In genomic region chr5:163503106-163504090, GRCh38 we compare ENCODE assay signal across 1 cellular context.
TF ChIP-seq lines count a peak whose summit lies in the region.

No MANE protein-coding gene starts in this region.

TF ChIP-seq in HepG2, 621 proteins besides CTCF, POLR2A, EP300 and RAD21 (continued from another document and continues in another):
- TF ChIP-seq HMGXB4 (CRISPR knock-in tag; IDR thresholded peaks at IDR 0.05; ENCODE audit: borderline replicate concordance in 1 of 2, low read depth in 1 of 2) (peak in 1 of 2 experiments; percentile 44; a peak in 1 of 4 replicates), MZF1 (CRISPR knock-in tag; IDR thresholded peaks at IDR 0.05; ENCODE audit: borderline replicate concordance) (no peak), ZNF543 (CRISPR knock-in tag; IDR thresholded peaks at IDR 0.05) (no peak), TBL1XR1 (IDR thresholded peaks at IDR 0.05; ENCODE audit: borderline replicate concordance, low read length, partially characterized antibody) (no peak), MAFK (conservative IDR thresholded peaks at IDR 0.05 in 1 of 2, IDR thresholded peaks at IDR 0.05 in 1 of 2; ENCODE audit: low read length in 2 of 2) (no peak), ZNF703 (CRISPR knock-in tag; IDR thresholded peaks at IDR 0.05; ENCODE audit: borderline replicate concordance) (no peak), TCF12 (IDR thresholded peaks at IDR 0.05) (no peak), TCF12 (CRISPR knock-in tag; IDR thresholded peaks at IDR 0.05) (no peak), ZNF788 (CRISPR knock-in tag; IDR thresholded peaks at IDR 0.05; ENCODE audit: borderline replicate concordance) (no peak), ZNF747 (CRISPR knock-in tag; IDR thresholded peaks at IDR 0.05; ENCODE audit: borderline replicate concordance) (no peak), HDAC2 (CRISPR knock-in tag; IDR thresholded peaks at IDR 0.05) (0 out of 2 replicates have a peak, but pooled peaks have one; percentile 34), ZNF343 (CRISPR knock-in tag; IDR thresholded peaks at IDR 0.05) (no peak), ZNF329 (CRISPR knock-in tag; IDR thresholded peaks at IDR 0.05; ENCODE audit: low read depth) (no peak), SP140L (CRISPR knock-in tag; IDR thresholded peaks at IDR 0.05; ENCODE audit: borderline replicate concordance) (no peak), ZNF547 (CRISPR knock-in tag; IDR thresholded peaks at IDR 0.05) (0 out of 2 replicates have a peak, but pooled peaks have one; percentile 42), MEIS1 (CRISPR knock-in tag; IDR thresholded peaks at IDR 0.05; ENCODE audit: borderline replicate concordance) (no peak), ZNF670 (CRISPR knock-in tag; IDR thresholded peaks at IDR 0.05; ENCODE audit: borderline replicate concordance) (no peak), NFYC (CRISPR knock-in tag; IDR thresholded peaks at IDR 0.05) (peak; percentile 48; the same call in 1 of the 2 replicates), ZNF460 (CRISPR knock-in tag; IDR thresholded peaks at IDR 0.05; ENCODE audit: borderline replicate concordance) (no peak), KLF13 (CRISPR knock-in tag; IDR thresholded peaks at IDR 0.05) (no peak), ZNF350 (CRISPR knock-in tag; IDR thresholded peaks at IDR 0.05; ENCODE audit: borderline replicate concordance, low read depth) (no peak), MEF2D (CRISPR knock-in tag; IDR thresholded peaks at IDR 0.05) (no peak), SALL2 (CRISPR knock-in tag; IDR thresholded peaks at IDR 0.05) (no peak), ZNF678 (CRISPR knock-in tag; IDR thresholded peaks at IDR 0.05) (no peak), ZBTB38 (CRISPR knock-in tag; IDR thresholded peaks at IDR 0.05) (no peak), NFYB (CRISPR knock-in tag; IDR thresholded peaks at IDR 0.05) (peak; percentile 56), BHLHE40 (IDR thresholded peaks at IDR 0.05; ENCODE audit: low read length) (peak; percentile 85), CAMTA2 (CRISPR knock-in tag; IDR thresholded peaks at IDR 0.05; ENCODE audit: borderline replicate concordance) (no peak), ZBTB25 (CRISPR knock-in tag; IDR thresholded peaks at IDR 0.05) (peak; percentile 30; the same call in 1 of the 2 replicates), ELF1 (CRISPR knock-in tag; IDR thresholded peaks at IDR 0.05) (peak; percentile 24; the same call in 1 of the 2 replicates), ZNF510 (CRISPR knock-in tag; IDR thresholded peaks at IDR 0.05; ENCODE audit: low read depth) (no peak), ZNF20 (CRISPR knock-in tag; IDR thresholded peaks at IDR 0.05) (no peak), ETS1 (CRISPR knock-in tag; IDR thresholded peaks at IDR 0.05) (no peak), DZIP1 (CRISPR knock-in tag; IDR thresholded peaks at IDR 0.05) (no peak), BORCS8-MEF2B (CRISPR knock-in tag; IDR thresholded peaks at IDR 0.05) (no peak), IKZF4 (CRISPR knock-in tag; IDR thresholded peaks at IDR 0.05; ENCODE audit: borderline replicate concordance, low read depth, not compliant biosample characterization) (no peak), ZFP36L2 (CRISPR knock-in tag; IDR thresholded peaks at IDR 0.05) (no peak), ZNF781 (CRISPR knock-in tag; IDR thresholded peaks at IDR 0.05; ENCODE audit: borderline replicate concordance, not compliant biosample characterization) (no peak), PAXIP1 (CRISPR knock-in tag; conservative IDR thresholded peaks at IDR 0.05) (no peak), CENPX (CRISPR knock-in tag; IDR thresholded peaks at IDR 0.05) (no peak), PHF8 (CRISPR knock-in tag; IDR thresholded peaks at IDR 0.05) (peak; percentile 21; the same call in 1 of the 2 replicates), ZNF749 (CRISPR knock-in tag; IDR thresholded peaks at IDR 0.05; ENCODE audit: borderline replicate concordance) (no peak), ZNF576 (CRISPR knock-in tag; IDR thresholded peaks at IDR 0.05) (no peak), AGO1 (IDR thresholded peaks at IDR 0.05; ENCODE audit: low read depth, low read length, poor library complexity, severe bottlenecking) (no peak), E2F2 (CRISPR knock-in tag; IDR thresholded peaks at IDR 0.05; ENCODE audit: borderline replicate concordance) (no peak), ZFY (CRISPR knock-in tag; IDR thresholded peaks at IDR 0.05) (no peak), PATZ1 (CRISPR knock-in tag; IDR thresholded peaks at IDR 0.05) (no peak), ZNF772 (CRISPR knock-in tag; IDR thresholded peaks at IDR 0.05) (no peak), HNRNPH1 (optimal IDR thresholded peaks at IDR 0.05; ENCODE audit: low read depth, low read length) (no peak), TEAD3 (CRISPR knock-in tag; optimal IDR thresholded peaks at IDR 0.05; ENCODE audit: borderline replicate concordance) (peak; percentile 78), FOSL1 (CRISPR knock-in tag; IDR thresholded peaks at IDR 0.05; ENCODE audit: borderline replicate concordance) (no peak), ZNF496 (CRISPR knock-in tag; IDR thresholded peaks at IDR 0.05; ENCODE audit: insufficient replicate concordance) (no peak), HBP1 (CRISPR knock-in tag; IDR thresholded peaks at IDR 0.05; ENCODE audit: low read depth) (no peak), ZSCAN30 (CRISPR knock-in tag; IDR thresholded peaks at IDR 0.05) (no peak), SOX6 (IDR thresholded peaks at IDR 0.05) (no peak), SOX6 (CRISPR knock-in tag; IDR thresholded peaks at IDR 0.05) (peak; percentile 2; the same call in 1 of the 2 replicates), SP5 (CRISPR knock-in tag; IDR thresholded peaks at IDR 0.05; ENCODE audit: borderline replicate concordance, low read depth) (no peak), ZNF331 (CRISPR knock-in tag; IDR thresholded peaks at IDR 0.05) (peak; percentile 27; the same call in 1 of the 2 replicates), NFE2L2 (IDR thresholded peaks at IDR 0.05; ENCODE audit: low read length) (no peak), NR2C2 (CRISPR knock-in tag; IDR thresholded peaks at IDR 0.05; ENCODE audit: borderline replicate concordance) (peak; percentile 24; the same call in 1 of the 2 replicates), FOXO1 (CRISPR knock-in tag; IDR thresholded peaks at IDR 0.05) (no peak), ZNF121 (CRISPR knock-in tag; IDR thresholded peaks at IDR 0.05) (no peak)
